ENCODE assay signal across 8 cellular contexts in the genomic region with DNA sequence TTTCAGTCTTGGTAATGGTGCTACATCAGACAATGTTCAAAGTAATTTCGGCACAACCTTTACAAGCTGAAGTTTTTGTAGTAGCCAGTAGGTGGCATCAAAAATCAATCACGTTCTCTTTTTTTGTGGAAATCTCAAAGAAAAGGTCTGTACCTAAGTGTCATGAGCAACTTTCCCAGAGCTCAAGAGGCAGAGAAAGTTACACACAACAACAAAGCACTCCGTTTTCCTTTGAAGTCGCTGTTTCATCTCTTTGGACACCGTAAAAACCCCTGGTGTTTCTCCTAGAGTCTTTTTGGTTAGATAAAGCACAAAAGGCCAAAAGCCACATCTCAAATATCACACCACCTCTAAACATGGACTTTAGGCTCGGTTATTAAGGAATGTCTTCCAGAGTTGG.
DNase-seq lines count a peak whose midpoint lies in the region; ATAC-seq and TF ChIP-seq lines count a peak whose summit lies in the region.

No MANE protein-coding gene starts in this region.

- H3K4me3 ChIP-seq in NT2/D1 (ENCODE audit: insufficient read length, low read depth) (no peak overlapping the region), epithelial cell of esophagus (ENCODE audit: low read length) (no peak overlapping the region), trophoblast cell (ENCODE audit: low read depth, low read length) (no peak overlapping the region), MG63 (no peak overlapping the region)

- no peak overlapping the region for H3K23ac ChIP-seq in trophoblast cell (ENCODE audit: low read length)

- no CpG with 5 or more reads among the region's 6 CpGs for WGBS in trophoblast cell (ENCODE audit: extremely low coverage, insufficient coverage, insufficient read length)

- H2BK120ac ChIP-seq in trophoblast cell (ENCODE audit: insufficient read depth, low read length, poor library complexity), result no peak overlapping the region

- no peaks in the 10 kb centered on the region for H3K79me1 ChIP-seq in trophoblast cell (ENCODE audit: low read length)

- H2AFZ ChIP-seq in trophoblast cell (ENCODE audit: insufficient read depth, low read length, poor library complexity), result no peak overlapping the region

- H3K79me2 ChIP-seq in trophoblast cell (ENCODE audit: control insufficient read depth, insufficient read depth, low read length, poor library complexity), result no peaks in the 10 kb centered on the region

- peak; percentile 92 for ATAC-seq in HG03565 (IDR thresholded peaks at IDR 0.05; ENCODE audit: unreplicated experiment)

- H4K91ac ChIP-seq in trophoblast cell (ENCODE audit: low read depth, low read length), result no peak overlapping the region

- no peak overlapping the region for H2AK5ac ChIP-seq in trophoblast cell (ENCODE audit: low read length)

- DNase-seq in EL (peak; percentile 15), GM20000 (ENCODE audit: low spot score) (peak; percentile 21), NT2/D1 (ENCODE audit: low read depth, low spot score) (peak; percentile 48), epithelial cell of esophagus (ENCODE audit: low read depth) (peak; percentile 46), trophoblast cell (peak; percentile 29 to 87), MG63 (no peak), GM19238 (ENCODE audit: insufficient read length, low spot score) (no peak)

- H3K4me1 ChIP-seq in NT2/D1 (ENCODE audit: insufficient read depth, insufficient read length), result no peaks in the 10 kb centered on the region
- H3K4me1 ChIP-seq in trophoblast cell (ENCODE audit: control insufficient read depth in 1 of 2, insufficient read depth in 2 of 2, low read length in 2 of 2), result no peaks in the 10 kb centered on the region

- H3K14ac ChIP-seq in trophoblast cell (ENCODE audit: low read length), result no peak overlapping the region

- H3K9me3 ChIP-seq in NT2/D1 (ENCODE audit: insufficient read depth, low read length), result no peaks in the 10 kb centered on the region
- H3K9me3 ChIP-seq in trophoblast cell (ENCODE audit: insufficient read depth, low read depth, low read length), result no peaks in the 10 kb centered on the region
- H3K9me3 ChIP-seq in MG63, result no peaks in the 10 kb centered on the region

- no peak overlapping the region for H3K4ac ChIP-seq in trophoblast cell (ENCODE audit: low read depth, low read length)

- H2BK12ac ChIP-seq in trophoblast cell (ENCODE audit: low read length), result no peak overlapping the region

- no peak overlapping the region for H2BK5ac ChIP-seq in trophoblast cell (ENCODE audit: low read depth, low read length, poor library complexity)

- H3K27me3 ChIP-seq in NT2/D1 (ENCODE audit: insufficient read depth, insufficient read length) (no peaks in the 10 kb centered on the region), trophoblast cell (ENCODE audit: insufficient read depth, low read length) (no peaks in the 10 kb centered on the region), MG63 (no peaks in the 10 kb centered on the region; the same call in 1 of the 2 replicates)

- no peaks in the 10 kb centered on the region for H3K36me3 ChIP-seq in NT2/D1 (ENCODE audit: insufficient read depth, insufficient read length, low read length)
- H3K36me3 ChIP-seq in trophoblast cell (ENCODE audit: control insufficient read depth in 1 of 2, insufficient read depth in 2 of 2, low read length in 2 of 2), result no peaks in the 10 kb centered on the region
- H3K36me3 ChIP-seq in MG63, result no peaks in the 10 kb centered on the region

- H4K12ac ChIP-seq in trophoblast cell (ENCODE audit: low read depth, low read length), result no peak overlapping the region

- TF ChIP-seq CTCF in GM20000 (IDR thresholded peaks at IDR 0.05; ENCODE audit: extremely low read depth, missing control alignments) (no peak), epithelial cell of esophagus (IDR thresholded peaks at IDR 0.05; ENCODE audit: insufficient read depth, low read depth, low read length, missing control alignments) (peak; percentile 65)

- H3K27ac ChIP-seq in trophoblast cell (ENCODE audit: low read depth, low read length), result no peak overlapping the region

- no peak overlapping the region for H4K8ac ChIP-seq in trophoblast cell (ENCODE audit: low read depth, low read length)

- H3K9ac ChIP-seq in NT2/D1 (ENCODE audit: insufficient read length, low read depth) (no peak overlapping the region), trophoblast cell (ENCODE audit: low read length) (no peak overlapping the region)

- H3K4me2 ChIP-seq in trophoblast cell (ENCODE audit: low read length), result no peak overlapping the region

- H3K18ac ChIP-seq in trophoblast cell (ENCODE audit: low read length), result no peak overlapping the region

Comparison
In these comparisons a context has a peak if more than half of its experiments do, and no peak if none do; other contexts are left out.
1. DNase-seq: peak in EL (single experiment), GM20000 (single experiment), NT2/D1 (single experiment), epithelial cell of esophagus (single experiment) and trophoblast cell (2 of 2); none in MG63 (single experiment) and GM19238 (single experiment).